ENCODE assay signal across 16 cellular contexts in genomic region chr1:160624464-160624863, GRCh38. TPM values are rescaled to one million over a fixed set of nuclear protein-coding genes. Genes with fewer than 3 reads are reported as not detected.
DNase-seq lines count a peak whose midpoint lies in the region; ATAC-seq, FAIRE-seq and TF ChIP-seq lines count a peak whose summit lies in the region.
"Had no signal": no experiment of that assay in that cellular context is flagged by ENCODE, and none has a peak within 500 bp of the region (broad histone marks: within the 10 kb centered on the region; RNA-seq: fewer than 3 reads in every experiment).

No MANE protein-coding gene starts in this region.

- H3K27me3 ChIP-seq in Peyer's patch, result no peaks in the 10 kb centered on the region
- H3K27me3 ChIP-seq: body of pancreas had no signal

- H3K4me3 ChIP-seq in Peyer's patch, result no peak overlapping the region
- H3K4me3 ChIP-seq: body of pancreas had no signal

- H3K4me3 Mint-ChIP-seq in activated T-cell treated with anti-CD3 and anti-CD28 coated beads, Interleukin-2, amount 50 U/mL, for 24 hours, result peak overlapping the region; percentile 63
- H3K4me3 Mint-ChIP-seq in memory B cell, result peak overlapping the region; percentile 75

- H3K9me3 Mint-ChIP-seq in activated T-cell treated with anti-CD3 and anti-CD28 coated beads, Interleukin-2, amount 50 U/mL, for 24 hours, result peaks cover 2% of the 10 kb centered on the region
- H3K9me3 Mint-ChIP-seq in memory B cell, result peaks cover 4% of the 10 kb centered on the region

- DNase-seq in activated T-cell treated with anti-CD3 and anti-CD28 coated beads, Interleukin-2, amount 50 U/mL, for 24 hours, result no peak
- no peak for DNase-seq in activated T-cell treated with anti-CD3 and anti-CD28 coated beads, Interleukin-2, amount 50 U/mL, for 1 hour
- DNase-seq in Peyer's patch (no peak), memory B cell (ENCODE audit: low spot score in 2 of 2) (no peak), HTR-8/SVneo (ENCODE audit: insufficient read length, low spot score) (no peak), left ventricle myocardium superior (no peak), NCI-H1694 (lab: John Stamatoyannopoulos, UW) (no peak)
- DNase-seq: body of pancreas; foreskin keratinocyte; stimulated activated CD4-positive, alpha-beta T cell treated with anti-CD3 and anti-CD28 coated beads, Interleukin-1b, Interleukin-23, amount 100 ng/mL, for 48 hours; T1000 had no signal

- peak overlapping the region; percentile 3 to 52 (median 21) for H3K27ac ChIP-seq in Peyer's patch
- H3K27ac ChIP-seq: body of pancreas, foreskin keratinocyte, HL-60 had no signal

- no peaks in the 10 kb centered on the region for H3K9me3 ChIP-seq in Peyer's patch
- H3K9me3 ChIP-seq: body of pancreas had no signal

- no peak for TF ChIP-seq CTCF in Peyer's patch (IDR thresholded peaks at IDR 0.05)

- intact Hi-C loops in left ventricle myocardium superior (cut with micrococcal nuclease), result no loop called here

- H3K36me3 Mint-ChIP-seq in activated T-cell treated with anti-CD3 and anti-CD28 coated beads, Interleukin-2, amount 50 U/mL, for 24 hours (ENCODE audit: low read depth), result peaks cover 96% of the 10 kb centered on the region
- peaks cover 11% of the 10 kb centered on the region for H3K36me3 Mint-ChIP-seq in memory B cell

- H3K27me3 Mint-ChIP-seq in activated T-cell treated with anti-CD3 and anti-CD28 coated beads, Interleukin-2, amount 50 U/mL, for 24 hours, result no peaks in the 10 kb centered on the region
- no peaks in the 10 kb centered on the region for H3K27me3 Mint-ChIP-seq in memory B cell

- peak overlapping the region; percentile 98 for H3K27ac Mint-ChIP-seq in activated T-cell treated with anti-CD3 and anti-CD28 coated beads, Interleukin-2, amount 50 U/mL, for 24 hours
- peak overlapping the region; percentile 29 for H3K27ac Mint-ChIP-seq in memory B cell

- peak; percentile 25 for ATAC-seq in GM21529 (IDR thresholded peaks at IDR 0.05; ENCODE audit: unreplicated experiment)
- peak; percentile 47 for ATAC-seq in memory B cell (ENCODE audit: low read depth)
- ATAC-seq in left ventricle myocardium superior, result no peak
- ATAC-seq: body of pancreas, foreskin keratinocyte had no signal

- H3K4me1 Mint-ChIP-seq in activated T-cell treated with anti-CD3 and anti-CD28 coated beads, Interleukin-2, amount 50 U/mL, for 24 hours (ENCODE audit: low read depth), result peaks cover 96% of the 10 kb centered on the region
- peaks cover 64% of the 10 kb centered on the region for H3K4me1 Mint-ChIP-seq in memory B cell

- no peaks in the 10 kb centered on the region for H3K36me3 ChIP-seq in Peyer's patch

- TF ChIP-seq POLR2A in Peyer's patch (IDR thresholded peaks at IDR 0.05), result no peak

- peaks cover 0 to 10% (median 0%) of the 10 kb centered on the region in 4 donors for H3K4me1 ChIP-seq in Peyer's patch
- H3K4me1 ChIP-seq: body of pancreas, foreskin keratinocyte had no signal

- FAIRE-seq in HTR-8/SVneo (lab: Jason Lieb, UNC), result no peak
- FAIRE-seq: islet of Langerhans had no signal

RNA-seq across cellular contexts. Expression of gene SLAMF1, which starts 22.4 kb away (rescaled TPM):
- total RNA-seq in Peyer's patch (1 to 10 TPM in 3 of 4 donors, not detected in 1; 2.5 to 9.1 (median 6.0) TPM), left ventricle myocardium superior (0.15 TPM)
- total RNA-seq: body of pancreas, foreskin keratinocyte, MCF 10A, pulmonary artery endothelial cell had no signal

RNA-seq across cellular contexts. Expression of gene CD84, which starts 45.2 kb away (rescaled TPM):
- total RNA-seq in Peyer's patch (10 to 100 TPM in 1 of 4 donors, 1 to 10 TPM in 3; 2.7 to 24.8 (median 5.2) TPM), left ventricle myocardium superior (2.8 TPM)
- total RNA-seq: foreskin keratinocyte, MCF 10A, pulmonary artery endothelial cell had no signal
